Comparison of ENCODE assay signal across 11 cellular contexts in the genomic region with DNA sequence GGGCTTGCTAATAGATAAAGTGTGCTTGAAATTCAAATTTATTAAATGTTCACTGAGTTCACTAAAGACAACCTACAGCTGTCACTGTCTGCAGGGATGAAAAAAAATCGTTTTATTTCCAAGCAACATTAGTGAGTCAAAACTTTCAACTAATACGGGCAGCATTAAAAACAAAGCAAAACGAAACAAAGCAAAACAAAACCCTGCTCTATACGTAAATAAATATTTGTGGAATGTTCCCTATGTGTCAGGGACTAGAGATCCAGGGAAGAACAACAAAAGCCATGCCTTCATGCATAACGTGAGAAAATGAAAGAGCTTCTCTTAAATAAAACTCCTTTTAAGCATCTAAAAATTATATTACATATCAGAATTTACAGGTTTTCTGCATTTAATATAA. TPM values are rescaled to one million over a fixed set of nuclear protein-coding genes. Genes with fewer than 3 reads are reported as not detected.
DNase-seq lines count a peak whose midpoint lies in the region; ATAC-seq and TF ChIP-seq lines count a peak whose summit lies in the region.
"Had no signal": no experiment of that assay in that cellular context is flagged by ENCODE, and none has a peak within 500 bp of the region (broad histone marks: within the 10 kb centered on the region; RNA-seq: fewer than 3 reads in every experiment).

No MANE protein-coding gene starts in this region.

- H3K18ac ChIP-seq in mesenchymal stem cell (ENCODE audit: low read depth in 1 of 2, low read length in 2 of 2), result no peak overlapping the region

- H3K9ac ChIP-seq in mesenchymal stem cell (ENCODE audit: low read length), result peak overlapping the region; percentile 85

- DNase-seq in heart left ventricle, result no peak
- no peak for DNase-seq in cardiac septum (ENCODE audit: low spot score)
- no peak for DNase-seq in mesenchymal stem cell
- DNase-seq in uterus, result no peak
- no peak for DNase-seq in SW480 (ENCODE audit: low spot score)
- DNase-seq in NCI-H345 treated with DMSO at 0.1 percent for 48 hours (lab: John Stamatoyannopoulos, UW; ENCODE audit: unreplicated experiment), result no peak
- no peak for DNase-seq in A172 (ENCODE audit: low spot score)

- H3K4me1 ChIP-seq in heart left ventricle (peaks cover 0 to 15% (median 0%) of the 10 kb centered on the region in 12 donors), mesenchymal stem cell (ENCODE audit: control insufficient read depth, insufficient read depth, low read depth, low read length) (no peaks in the 10 kb centered on the region), uterus (no peaks in the 10 kb centered on the region)

- TF ChIP-seq CTCF in heart left ventricle (IDR thresholded peaks at IDR 0.05) (no peak), brain (conservative IDR thresholded peaks at IDR 0.05) (no peak), uterus (IDR thresholded peaks at IDR 0.05) (no peak)

- no peak for TF ChIP-seq POLR2A in heart left ventricle (IDR thresholded peaks at IDR 0.05)
- TF ChIP-seq POLR2A in uterus (IDR thresholded peaks at IDR 0.05), result no peak

- peaks cover 38% of the 10 kb centered on the region for H3K4me1 Mint-ChIP-seq in brain

- H3K27ac ChIP-seq in heart left ventricle (peak overlapping the region in 5 of 12 donors; percentile 14 to 55 (median 37)), mesenchymal stem cell (ENCODE audit: low read length, poor library complexity, severe bottlenecking) (peak overlapping the region; percentile 36), uterus (peak overlapping the region; percentile 33 to 49)

- H2AFZ ChIP-seq in mesenchymal stem cell (ENCODE audit: low read depth, low read length), result no peak overlapping the region

- peaks cover 20% of the 10 kb centered on the region for H3K36me3 Mint-ChIP-seq in brain

- peak overlapping the region; percentile 80 to 87 (median 85) for H3K4me3 Mint-ChIP-seq in brain

- H2BK15ac ChIP-seq in mesenchymal stem cell (ENCODE audit: low read depth, poor library complexity, severe bottlenecking), result no peak overlapping the region

- H3K9me3 Mint-ChIP-seq in brain, result no peaks in the 10 kb centered on the region

- H3K14ac ChIP-seq in mesenchymal stem cell (ENCODE audit: low read length in 2 of 2), result no peak overlapping the region

- H2BK120ac ChIP-seq in mesenchymal stem cell (ENCODE audit: low read depth, low read length), result no peak overlapping the region

- H3K27me3 ChIP-seq in heart left ventricle (peaks cover 0 to 17% (median 0%) of the 10 kb centered on the region in 9 donors), mesenchymal stem cell (ENCODE audit: control insufficient read depth in 1 of 2, insufficient read depth in 1 of 2, low read length in 2 of 2) (no peaks in the 10 kb centered on the region), uterus (no peaks in the 10 kb centered on the region)

- H3K4ac ChIP-seq in mesenchymal stem cell (ENCODE audit: low read depth in 1 of 2, low read length in 2 of 2), result no peak overlapping the region

- peak overlapping the region; percentile 84 for H3K4me2 ChIP-seq in mesenchymal stem cell (ENCODE audit: low read length, poor library complexity, severe bottlenecking)

- H3K27me3 Mint-ChIP-seq in brain, result peaks cover 11% of the 10 kb centered on the region

- peak overlapping the region; percentile 33 to 67 (median 59) for H3K4me3 ChIP-seq in heart left ventricle
- peak overlapping the region; percentile 69 to 87 for H3K4me3 ChIP-seq in mesenchymal stem cell (ENCODE audit: insufficient read depth in 1 of 2, low read depth in 1 of 2, low read length in 2 of 2)
- peak overlapping the region; percentile 34 to 48 for H3K4me3 ChIP-seq in uterus

- intact Hi-C loops in heart left ventricle (cut with DNase I), result no loop called here
- intact Hi-C loops in cardiac septum (cut with DNase I), result no loop called here
- intact Hi-C loops in uterus (cut with DNase I; ENCODE audit: low total_unique reads), result no loop called here

- WGBS in heart left ventricle, 4 donors, result 1 to 4% (median 1%) methylated on average over 5 of the region's 5 CpGs
- WGBS in mesenchymal stem cell, result 0% methylated on average over 1 of the region's 5 CpGs

- no peak overlapping the region for H4K91ac ChIP-seq in mesenchymal stem cell (ENCODE audit: low read length)

- H2AK5ac ChIP-seq in mesenchymal stem cell (ENCODE audit: low read length, severe bottlenecking), result no peak overlapping the region

- no peak for ATAC-seq in heart left ventricle

- no peaks in the 10 kb centered on the region for H3K9me3 ChIP-seq in heart left ventricle
- H3K9me3 ChIP-seq in mesenchymal stem cell (ENCODE audit: control insufficient read depth, low read length), result no peaks in the 10 kb centered on the region
- H3K9me3 ChIP-seq in uterus, result no peaks in the 10 kb centered on the region

- no peak overlapping the region for H2BK12ac ChIP-seq in mesenchymal stem cell (ENCODE audit: low read length in 2 of 2)

- H3K27ac Mint-ChIP-seq in brain, result peak overlapping the region in 4 of 5 experiments; percentile 29 to 89 (median 62)

- H4K8ac ChIP-seq in mesenchymal stem cell (ENCODE audit: low read length), result no peak overlapping the region

- no peak overlapping the region for H2BK5ac ChIP-seq in mesenchymal stem cell (ENCODE audit: low read depth, low read length, poor library complexity, severe bottlenecking)

- no peaks in the 10 kb centered on the region for H3K36me3 ChIP-seq in heart left ventricle
- no peaks in the 10 kb centered on the region for H3K36me3 ChIP-seq in mesenchymal stem cell (ENCODE audit: control insufficient read depth in 1 of 2, insufficient read depth in 2 of 2, low read depth in 1 of 2, low read length in 2 of 2)
- no peaks in the 10 kb centered on the region for H3K36me3 ChIP-seq in uterus

- H3K79me1 ChIP-seq in mesenchymal stem cell (replicated peaks; ENCODE audit: low read length, poor library complexity, severe bottlenecking), result peaks cover 2% of the 10 kb centered on the region

- no peak overlapping the region for H3K23ac ChIP-seq in mesenchymal stem cell (ENCODE audit: low read length in 2 of 2)

RNA-seq across cellular contexts. Expression of a gene that starts 0.6 kb away (rescaled TPM):
- total RNA-seq in heart left ventricle (under 1 TPM; 0.16 to 0.76 (median 0.35) TPM), cardiac septum (0.27 TPM), uterus (10 to 100 TPM in 2 of 4 donors, 1 to 10 TPM in 2; 3.5 to 74.8 (median 10.4) TPM)
- polyA plus RNA-seq in heart left ventricle (under 1 TPM; 0.33 to 0.91 TPM), brain (ENCODE audit: insufficient read depth, low read depth, low replicate concordance) (0.48 TPM)
- 3.6 TPM for polyA plus RNA-seq in mesenchymal stem cell (2013, experiment 1 of 2)
- 2.9 TPM for polyA plus RNA-seq in mesenchymal stem cell (2013, experiment 2 of 2)
- total RNA-seq in A172 (2014; rRNA removed; shearing (Covaris generic)), result 0.07 TPM in 1 of 2 replicates, not detected in the other

RNA-seq across cellular contexts. Expression of a gene that starts 49.3 kb away (rescaled TPM):
- total RNA-seq in heart left ventricle (not detected), cardiac septum (not detected), uterus (not detected)
- polyA plus RNA-seq in heart left ventricle (not detected), brain (ENCODE audit: insufficient read depth, low read depth, low replicate concordance) (not detected)
- polyA plus RNA-seq in mesenchymal stem cell (2013, experiment 1 of 2), result not detected
- polyA plus RNA-seq in mesenchymal stem cell (2013, experiment 2 of 2), result not detected
- not detected in 2 replicates for total RNA-seq in A172 (2014; rRNA removed; shearing (Covaris generic))
- total RNA-seq: Daoy, frontal cortex, subcutaneous adipose tissue had no signal
